ENCODE assay signal across 8 cellular contexts in genomic region chr14:24160850-24161804, GRCh38. TPM values are rescaled to one million over a fixed set of nuclear protein-coding genes. Genes with fewer than 3 reads are reported as not detected.
DNase-seq lines count a peak whose midpoint lies in the region; ATAC-seq and TF ChIP-seq lines count a peak whose summit lies in the region.

Gene IRF9, plus strand, starts transcription at chr14:24161265. Its CDS starts 880 bp downstream, at chr14:24162145.

- TF ChIP-seq POLR2A in testis (IDR thresholded peaks at IDR 0.05): peak; percentile 25

- DNase-seq in NCI-H1092 (lab: John Stamatoyannopoulos, UW) (peak; percentile 84), glomerular endothelial cell (ENCODE audit: extremely low read depth, low read depth, low spot score) (peak; percentile 75), omental fat pad (ENCODE audit: low spot score) (peak; percentile 99), testis (peak; percentile 98)

- peak within 1 kb of the TSS; percentile 63 to 66 for H3K4me3 ChIP-seq in testis

- TF ChIP-seq CTCF in GM12801 (IDR thresholded peaks at IDR 0.05; ENCODE audit: extremely low read depth, insufficient read length) (peak; percentile 65), omental fat pad (IDR thresholded peaks at IDR 0.05) (peak in 2 of 3 donors; percentile 83 to 95), testis (IDR thresholded peaks at IDR 0.05) (peak; percentile 94 to 99 (median 98))

- intact Hi-C loops in testis (cut with DNase I; ENCODE audit: low total_unique reads): no loop called here

- H3K36me3 Mint-ChIP-seq in activated naive CD4-positive, alpha-beta T cell treated with anti-CD3 and anti-CD28 coated beads, Interleukin-2, amount 50 U/mL, for 24 hours: peaks cover 19% of the 10 kb centered on the region

- peaks cover 16% of the 10 kb centered on the region for H3K4me1 ChIP-seq in testis

- H3K36me3 ChIP-seq in testis (ENCODE audit: low read depth, missing control alignments): no peaks in the 10 kb centered on the region

- ATAC-seq in HG02610 (IDR thresholded peaks at IDR 0.05; ENCODE audit: unreplicated experiment): peak; percentile 77
- ATAC-seq in SK-N-SH treated with all-trans-retinoic acid at 6 μM for 48 hours: peak; percentile 94
- ATAC-seq in omental fat pad (ENCODE audit: low FRiP score): peak; percentile 91

- WGBS in testis, 2 donors: 9 to 10% methylated on average over 11 to 12 of the region's 12 CpGs

- H3K27me3 Mint-ChIP-seq in activated naive CD4-positive, alpha-beta T cell treated with anti-CD3 and anti-CD28 coated beads, Interleukin-2, amount 50 U/mL, for 24 hours: no peaks in the 10 kb centered on the region

- no peaks in the 10 kb centered on the region for H3K9me3 ChIP-seq in testis

- peak within 1 kb of the TSS; percentile 100 for H3K27ac Mint-ChIP-seq in activated naive CD4-positive, alpha-beta T cell treated with anti-CD3 and anti-CD28 coated beads, Interleukin-2, amount 50 U/mL, for 24 hours

- H3K4me3 Mint-ChIP-seq in activated naive CD4-positive, alpha-beta T cell treated with anti-CD3 and anti-CD28 coated beads, Interleukin-2, amount 50 U/mL, for 24 hours: peak within 1 kb of the TSS; percentile 98

- H3K4me1 Mint-ChIP-seq in activated naive CD4-positive, alpha-beta T cell treated with anti-CD3 and anti-CD28 coated beads, Interleukin-2, amount 50 U/mL, for 24 hours: peaks cover 58% of the 10 kb centered on the region

- peak within 1 kb of the TSS; percentile 95 to 96 for H3K27ac ChIP-seq in testis

- H3K9me3 Mint-ChIP-seq in activated naive CD4-positive, alpha-beta T cell treated with anti-CD3 and anti-CD28 coated beads, Interleukin-2, amount 50 U/mL, for 24 hours: no peaks in the 10 kb centered on the region

- H3K27me3 ChIP-seq in testis: no peaks in the 10 kb centered on the region

TF ChIP-seq in SK-N-SH treated with all-trans-retinoic acid at 6 μM for 48 hours, 23 proteins besides CTCF, POLR2A, EP300 and RAD21:
- peak; percentile 18; the same call in 1 of the 2 replicates for TF ChIP-seq CSRNP3 (CRISPR knock-in tag; IDR thresholded peaks at IDR 0.05)
- TF ChIP-seq ZFP3 (CRISPR knock-in tag; IDR thresholded peaks at IDR 0.05): 0 out of 2 replicates have a peak, but pooled peaks have one; percentile 58
- peak; percentile 62 for TF ChIP-seq PATZ1 (CRISPR knock-in tag; IDR thresholded peaks at IDR 0.05; ENCODE audit: borderline replicate concordance)
- peak; percentile 14; the same call in 1 of the 2 replicates for TF ChIP-seq ZNF70 (CRISPR knock-in tag; IDR thresholded peaks at IDR 0.05)
- TF ChIP-seq TOX (CRISPR knock-in tag; IDR thresholded peaks at IDR 0.05; ENCODE audit: borderline replicate concordance): peak; percentile 64; the same call in 1 of the 2 replicates
- TF ChIP-seq GLIS3 (CRISPR knock-in tag; IDR thresholded peaks at IDR 0.05): peak; percentile 78; the same call in 1 of the 2 replicates
- no peak for TF ChIP-seq PPARA (CRISPR knock-in tag; IDR thresholded peaks at IDR 0.05; ENCODE audit: borderline replicate concordance)
- no peak for TF ChIP-seq OSR1 (CRISPR knock-in tag; IDR thresholded peaks at IDR 0.05)

RNA-seq across cellular contexts. Expression of gene IRF9, which starts in this region (rescaled TPM):
- total RNA-seq in glomerular endothelial cell (45.4 and 73.1 TPM in 2 replicates), omental fat pad (100 to 1,000 TPM in 1 of 4 donors, 10 to 100 TPM in 3; 39.4 to 126 (median 66.3) TPM), testis (10 to 100 TPM; 45.7 to 56.2 TPM)
- 74.8 TPM for polyA plus RNA-seq in testis (ENCODE audit: insufficient read depth, low read depth, low replicate concordance)

Comparison
In these comparisons a context has a peak if more than half of its experiments do, and no peak if none do; other contexts are left out.
1. Peak in every context shown above with its lines: DNase-seq, ATAC-seq, H3K4me3 ChIP-seq and H3K27ac ChIP-seq.